Comparison of ENCODE assay signal across 13 cellular contexts in genomic region chr2:188937228-188938220, GRCh38. TPM values are rescaled to one million over a fixed set of nuclear protein-coding genes. Genes with fewer than 3 reads are reported as not detected.
DNase-seq lines count a peak whose midpoint lies in the region; ATAC-seq and TF ChIP-seq lines count a peak whose summit lies in the region.
"Had no signal": no experiment of that assay in that cellular context is flagged by ENCODE, and none has a peak within 500 bp of the region (broad histone marks: within the 10 kb centered on the region; RNA-seq: fewer than 3 reads in every experiment).

No MANE protein-coding gene starts in this region.

- 56 to 59% (median 58%) methylated on average over 1 of the region's 1 CpG for WGBS in psoas muscle, 3 donors

- ATAC-seq in psoas muscle, result peak in 2 of 4 donors; percentile 44 to 69
- ATAC-seq: activated T-cell treated with anti-CD3 and anti-CD28 coated beads, Interleukin-2, amount 50 U/mL, for 72 hours had no signal

- intact Hi-C loops in psoas muscle (cut with DNase I), result no loop called here

- H3K4me3 ChIP-seq in AG09309 (ENCODE audit: control insufficient read depth, low read depth, low read length), result no peak overlapping the region
- H3K4me3 ChIP-seq in fibroblast of pulmonary artery (replicated peaks; ENCODE audit: low read depth, low read length), result no peak overlapping the region
- H3K4me3 ChIP-seq in psoas muscle, result no peak overlapping the region

- TF ChIP-seq CTCF in AG09309 (IDR thresholded peaks at IDR 0.05; ENCODE audit: control insufficient read depth, insufficient read depth, low read depth, low read length, missing control alignments) (no peak), fibroblast of pulmonary artery (IDR thresholded peaks at IDR 0.05; ENCODE audit: low read length, missing control alignments) (no peak), psoas muscle (IDR thresholded peaks at IDR 0.05) (no peak)

- peak overlapping the region; percentile 5 for H3K27ac ChIP-seq in psoas muscle

- H3K36me3 ChIP-seq in psoas muscle (ENCODE audit: insufficient read depth in 1 of 2, low read depth in 1 of 2), result no peaks in the 10 kb centered on the region

- H3K27me3 ChIP-seq in psoas muscle (ENCODE audit: insufficient read depth in 3 of 3, low read length in 2 of 3), result no peaks in the 10 kb centered on the region

- in situ Hi-C loops in SK-MEL-5 (cut with HindIII; ENCODE audit: low pct_unique_long_range_greater_than_20kb, low sequenced_read_pairs), result no loop called here

- H3K9me3 ChIP-seq in psoas muscle, result no peaks in the 10 kb centered on the region

- H3K4me1 ChIP-seq in psoas muscle, result no peaks in the 10 kb centered on the region

- DNase-seq in AG09309 (ENCODE audit: low read depth), result peak; percentile 65
- peak; percentile 10 for DNase-seq in SK-MEL-5 (ENCODE audit: low read depth, low spot score)
- peak; percentile 95 for DNase-seq in fibroblast of pulmonary artery (ENCODE audit: low read depth)
- no peak for DNase-seq in psoas muscle
- no peak for DNase-seq in putamen (ENCODE audit: low spot score)
- DNase-seq in ecto neural progenitor cell (ENCODE audit: low spot score), result no peak
- no peak for DNase-seq in stimulated activated CD4-positive, alpha-beta T cell treated with anti-CD3 and anti-CD28 coated beads, Interleukin-2, amount 100 ng/mL, for 24 hours
- no peak for DNase-seq in stimulated activated CD8-positive, alpha-beta memory T cell treated with anti-CD3 and anti-CD28 coated beads, Interleukin-4, amount 100 ng/mL, for 48 hours
- DNase-seq: activated T-cell treated with anti-CD3 and anti-CD28 coated beads, Interleukin-2, amount 50 U/mL, for 72 hours; H7; KG1; stimulated activated naive CD4-positive, alpha-beta T cell treated with Interleukin-2 at 50 U/mL for 16 hours had no signal

RNA-seq across cellular contexts. Expression of gene COL3A1, which starts 36.6 kb away (rescaled TPM):
- total RNA-seq in SK-MEL-5 (2014; rRNA removed; shearing (Covaris generic)), result 0.50 and 0.53 TPM in 2 replicates
- polyA plus RNA-seq in SK-MEL-5 (2015; cell fraction: cytosol; rRNA removed), result 0.20 and 1.1 TPM in 2 replicates
- polyA plus RNA-seq in SK-MEL-5 (2015; cell fraction: nucleus; rRNA removed), result 0.37 TPM in 2 replicates
- total RNA-seq in psoas muscle, result 10 to 100 TPM; 17.9 to 73.1 (median 45.8) TPM
- polyA plus RNA-seq in psoas muscle, result 10 to 100 TPM in 2 of 3 donors, 1 to 10 TPM in 1; 9.4 to 29.0 (median 11.2) TPM
- total RNA-seq: H7 had no signal
- polyA plus RNA-seq: CD14-positive monocyte had no signal

Comparison
In these comparisons a context has a peak if more than half of its experiments do, and no peak if none do; other contexts are left out.
1. DNase-seq: peak in AG09309 (single experiment), SK-MEL-5 (single experiment) and fibroblast of pulmonary artery (single experiment); none in psoas muscle (0 of 2), putamen (single experiment), ecto neural progenitor cell (single experiment), stimulated activated CD4-positive, alpha-beta T cell treated with anti-CD3 and anti-CD28 coated beads, Interleukin-2, amount 100 ng/mL, for 24 hours (0 of 2) and stimulated activated CD8-positive, alpha-beta memory T cell treated with anti-CD3 and anti-CD28 coated beads, Interleukin-4, amount 100 ng/mL, for 48 hours (single experiment).
2. RNA of gene COL3A1, which starts 36.6 kb away (total RNA-seq): 17.9 to 73.1 TPM in psoas muscle; 0.50 to 0.53 TPM in SK-MEL-5; every median in the first group is over 10 times any median in the second.